Comparison of ENCODE assay signal across 8 cellular contexts in genomic region chr7:27196287-27196739, GRCh38.
A peak's percentile ranks its signal among the peaks of the same experiment; 100 is the strongest.
DNase-seq lines count a peak whose midpoint lies in the region; ATAC-seq and TF ChIP-seq lines count a peak whose summit lies in the region.

No MANE protein-coding gene starts in this region.

- peaks cover 92% of the 10 kb centered on the region for H3K27me3 ChIP-seq in brain microvascular endothelial cell (replicated peaks)

- TF ChIP-seq CTCF in GM12865 (IDR thresholded peaks at IDR 0.05; ENCODE audit: insufficient read depth, low read depth, low read length, missing control alignments) (peak; percentile 76), brain microvascular endothelial cell (IDR thresholded peaks at IDR 0.05; ENCODE audit: low read depth, low read length, missing control alignments) (peak; percentile 84)

- H3K36me3 ChIP-seq in brain microvascular endothelial cell (replicated peaks): no peaks in the 10 kb centered on the region

- H3K27ac ChIP-seq in brain microvascular endothelial cell: no peak overlapping the region

- in situ Hi-C loops in brain microvascular endothelial cell (cut with HindIII; ENCODE audit: low pct_ligation_motif_present, low sequenced_read_pairs): no loop called here

- ATAC-seq in GM19467 (IDR thresholded peaks at IDR 0.05; ENCODE audit: unreplicated experiment) (no peak), GM18873 (IDR thresholded peaks at IDR 0.05; ENCODE audit: low FRiP score, unreplicated experiment) (no peak)

- peak; percentile 82 for DNase-seq in GM12865 (ENCODE audit: low read depth)
- DNase-seq in NCI-H2081 (lab: John Stamatoyannopoulos, UW): peak; percentile 66 to 68
- peak; percentile 47 for DNase-seq in UCSD-AML1 (lab: John Stamatoyannopoulos, UW; ENCODE audit: unreplicated experiment)
- DNase-seq in brain microvascular endothelial cell: peak; percentile 67
- peak; percentile 87 for DNase-seq in islet precursor cell
- DNase-seq in stimulated activated CD4-positive, alpha-beta T cell treated with anti-CD3 and anti-CD28 coated beads, Interleukin-15, amount 100 ng/mL, for 48 hours (ENCODE audit: low read depth in 2 of 2): peak; percentile 64 to 77

- H3K4me3 ChIP-seq in GM12865 (ENCODE audit: low read depth, low read length) (no peak overlapping the region), brain microvascular endothelial cell (ENCODE audit: low read depth, low read length) (no peak overlapping the region)
